19 cellular contexts compared by ENCODE assay signal in the genomic region with DNA sequence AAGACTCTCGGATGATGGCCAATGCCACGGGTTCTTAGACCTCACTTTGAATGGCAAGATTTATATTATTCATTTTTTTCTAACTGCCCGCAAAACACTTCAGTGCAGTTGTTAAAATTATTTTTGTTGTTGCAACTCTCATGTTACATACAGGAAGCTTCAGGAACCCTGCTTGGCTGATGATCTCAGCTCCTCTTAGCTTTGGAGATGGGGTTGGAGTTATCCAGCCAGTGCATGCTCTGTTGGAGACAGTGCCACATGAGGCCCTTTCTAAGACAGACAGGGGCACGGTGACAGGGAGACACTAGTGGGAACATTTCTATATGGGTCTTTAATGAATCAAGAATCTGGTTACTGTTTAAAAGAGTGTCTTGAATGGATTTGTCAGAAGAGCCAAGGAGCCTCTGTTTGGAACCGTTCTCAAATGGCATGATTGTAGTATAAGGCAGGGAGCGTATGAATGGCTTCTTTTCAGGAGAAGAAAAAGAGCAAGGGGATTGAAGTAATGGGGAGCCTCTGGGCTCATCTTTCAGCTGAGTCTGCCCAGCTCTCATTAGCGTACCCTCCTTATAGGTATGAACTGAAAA.
A peak's percentile ranks its signal among the peaks of the same experiment; 100 is the strongest.
DNase-seq lines count a peak whose midpoint lies in the region; ATAC-seq, FAIRE-seq and TF ChIP-seq lines count a peak whose summit lies in the region.
"Had no signal": no experiment of that assay in that cellular context is flagged by ENCODE, and none has a peak within 500 bp of the region (broad histone marks: within the 10 kb centered on the region; RNA-seq: fewer than 3 reads in every experiment).

No MANE protein-coding gene starts in this region.

- H3K4me3 Mint-ChIP-seq in H9 = no peak overlapping the region

- H4K91ac ChIP-seq in H9 (ENCODE audit: insufficient read length, low read depth, low read length) = no peak overlapping the region

- BruUV-seq in GM12878 (replicated peaks; lab: Mats Ljungman, UMichigan) = no TSS peak

- H4K5ac ChIP-seq in H9 (ENCODE audit: insufficient read length, low read depth, low read length) = no peak overlapping the region

- no peaks in the 10 kb centered on the region for H3K4me1 ChIP-seq in H9 (ENCODE audit: insufficient read depth, low read length)
- H3K4me1 ChIP-seq in GM12878 (ENCODE audit: control insufficient read depth, insufficient read depth, low read length) = peaks cover 62% of the 10 kb centered on the region
- no peaks in the 10 kb centered on the region for H3K4me1 ChIP-seq in ascending aorta
- H3K4me1 ChIP-seq in body of pancreas = peaks cover 5% of the 10 kb centered on the region
- H3K4me1 ChIP-seq: sigmoid colon had no signal

- H3K14ac ChIP-seq in H9 (ENCODE audit: insufficient read depth, low read length) = no peak overlapping the region

- no peak overlapping the region for H2BK120ac ChIP-seq in H9 (ENCODE audit: low read depth, low read length, poor library complexity, severe bottlenecking)

- no peak for ATAC-seq in GM12878
- no peak for ATAC-seq in HG03442 (IDR thresholded peaks at IDR 0.05; ENCODE audit: unreplicated experiment)
- ATAC-seq in body of pancreas = no peak
- ATAC-seq: left lung had no signal

- no peak overlapping the region for H2BK15ac ChIP-seq in H9 (ENCODE audit: low read depth, low read length)

- no peak overlapping the region for H3T11ph ChIP-seq in H9 (ENCODE audit: low read length)

- H3K36me3 ChIP-seq in GM12878 (ENCODE audit: control insufficient read depth in 2 of 2, insufficient read depth in 2 of 2, low read length in 1 of 2) (no peaks in the 10 kb centered on the region), ascending aorta (no peaks in the 10 kb centered on the region), body of pancreas (replicated peaks in 1 of 2; ENCODE audit: insufficient read depth in 1 of 2, low read depth in 2 of 2) (no peaks in the 10 kb centered on the region)
- H3K36me3 ChIP-seq: left lung, sigmoid colon had no signal

- no peak overlapping the region for H4K8ac ChIP-seq in H9 (replicated peaks; ENCODE audit: insufficient read length, low read depth, low read length)

- H3K79me2 ChIP-seq in H9 (ENCODE audit: insufficient read depth, low read length) (no peaks in the 10 kb centered on the region), GM12878 (ENCODE audit: control insufficient read depth, insufficient read depth, low read length) (peaks cover 16% of the 10 kb centered on the region)

- no peak overlapping the region for H3K23ac ChIP-seq in H9 (ENCODE audit: insufficient read length, low read depth, low read length)

- no peaks in the 10 kb centered on the region for H3K79me1 ChIP-seq in H9 (ENCODE audit: insufficient read depth, low read depth, low read length, poor library complexity, severe bottlenecking)

- TF ChIP-seq CTCF in H9 (conservative IDR thresholded peaks at IDR 0.05) (no peak), GM12878 (IDR thresholded peaks at IDR 0.05 in 2 of 3, conservative IDR thresholded peaks at IDR 0.05 in 1 of 3; ENCODE audit: control insufficient read depth in 2 of 3, extremely low read depth in 1 of 3, insufficient read depth in 1 of 3, low read depth in 3 of 3, low read length in 3 of 3) (no peak), ascending aorta (IDR thresholded peaks at IDR 0.05) (no peak), body of pancreas (IDR thresholded peaks at IDR 0.05) (no peak)

- TF ChIP-seq POLR2A in GM12878 (IDR thresholded peaks at IDR 0.05; ENCODE audit: low read depth, low read length) (no peak), body of pancreas (IDR thresholded peaks at IDR 0.05) (no peak)

- TF ChIP-seq EP300 in GM12878 (IDR thresholded peaks at IDR 0.05; ENCODE audit: borderline replicate concordance in 1 of 2, control insufficient read depth in 1 of 2, low read depth in 2 of 2, low read length in 2 of 2) = no peak

- CTCF ChIA-PET in GM12878 (lab: Yijun Ruan, JAX) = interaction anchor here (1.1 to 15.5 kb wide), 8 partner anchors 12 to 264 kb away, joined by 3 to 348 read pairs (median 8); no protein-coding TSS in a partner anchor

- no peak overlapping the region for H3K56ac ChIP-seq in H9 (ENCODE audit: insufficient read length, low read depth, low read length)

- no peak overlapping the region for H3K4me3 ChIP-seq in GM12878
- H3K4me3 ChIP-seq in ascending aorta = no peak overlapping the region
- H3K4me3 ChIP-seq in body of pancreas = no peak overlapping the region
- H3K4me3 ChIP-seq: left lung, sigmoid colon, SK-N-MC had no signal

- no CpG with 5 or more reads among the region's 7 CpGs for WGBS in H9 (ENCODE audit: extremely low coverage, insufficient read length, low lambda C conversion rate)
- WGBS in GM12878 (ENCODE audit: insufficient coverage, insufficient replicate concordance, low lambda C conversion rate, missing lambda C conversion rate) = 88% methylated on average over 7 of the region's 7 CpGs
- 88 to 89% methylated on average over 7 of the region's 7 CpGs for WGBS in body of pancreas, 2 donors

- peaks cover 4% of the 10 kb centered on the region for H3K23me2 ChIP-seq in H9 (ENCODE audit: insufficient read length, low read depth, low read length, poor library complexity, severe bottlenecking)

- no peak overlapping the region for H3K4ac ChIP-seq in H9 (ENCODE audit: low read depth, low read length)

- H4K20me1 ChIP-seq in H9 (ENCODE audit: control insufficient read depth, insufficient read depth, insufficient read length) (no peaks in the 10 kb centered on the region), GM12878 (ENCODE audit: control insufficient read depth, insufficient read depth) (no peaks in the 10 kb centered on the region)

- H3K27me3 ChIP-seq in H9 (ENCODE audit: insufficient read depth, low read length) (no peaks in the 10 kb centered on the region), GM12878 (replicated peaks in 1 of 2; ENCODE audit: control insufficient read depth in 2 of 2, insufficient read depth in 2 of 2, low read length in 1 of 2) (no peaks in the 10 kb centered on the region), ascending aorta (no peaks in the 10 kb centered on the region), body of pancreas (no peaks in the 10 kb centered on the region)
- H3K27me3 ChIP-seq: left lung, sigmoid colon had no signal

- H3K27ac ChIP-seq in H9 (ENCODE audit: insufficient read length, low read depth, low read length) = no peak overlapping the region
- H3K27ac ChIP-seq in GM12878 (ENCODE audit: control insufficient read depth, insufficient read depth) = peak overlapping the region; percentile 99
- no peak overlapping the region for H3K27ac ChIP-seq in ascending aorta
- no peak overlapping the region for H3K27ac ChIP-seq in body of pancreas
- H3K27ac ChIP-seq: left lung, sigmoid colon, SK-N-MC had no signal

- no peak overlapping the region for H2BK12ac ChIP-seq in H9 (ENCODE audit: insufficient read length, low read depth, low read length)

- intact Hi-C loops in GM12878 (cut with micrococcal nuclease; ENCODE audit: unreplicated experiment) = loop anchor here (5.0 to 10.0 kb wide), 4 partner anchors 118 to 575 kb away; a partner anchor contains a TSS
- intact Hi-C loops in ascending aorta (cut with DNase I) = no loop called here
- intact Hi-C loops in body of pancreas (cut with DNase I) = no loop called here

- no peak overlapping the region for H3K9ac ChIP-seq in H9 (ENCODE audit: extremely low read depth, insufficient read length, low read length)
- H3K9ac ChIP-seq in GM12878 (ENCODE audit: control insufficient read depth, insufficient read depth, low read length) = no peak overlapping the region

- no peak overlapping the region for H2BK5ac ChIP-seq in H9 (ENCODE audit: insufficient read length, low read length)

- peaks cover 9 to 26% (median 14%) of the 10 kb centered on the region in 3 experiments for H3K36me3 Mint-ChIP-seq in H9 (ENCODE audit: insufficient read depth in 1 of 3, low read depth in 3 of 3)

- H3K27ac Mint-ChIP-seq in H9 = no peak overlapping the region

- peak; percentile 36 for DNase-seq in activated CD8-positive, alpha-beta memory T cell treated with anti-CD3 and anti-CD28 coated beads, Interleukin-2, amount 50 U/mL, for 48 hours
- no peak for DNase-seq in activated CD8-positive, alpha-beta memory T cell treated with anti-CD3 and anti-CD28 coated beads, Interleukin-2, amount 50 U/mL, for 4 hours
- DNase-seq in H9 = peak; percentile 6
- no peak for DNase-seq in GM12878 (ENCODE audit: low read depth, low spot score)
- DNase-seq in pons (ENCODE audit: low spot score) = peak; percentile 67
- no peak for DNase-seq in ascending aorta (ENCODE audit: low spot score in 2 of 2)
- DNase-seq in body of pancreas = no peak
- DNase-seq: activated CD4-positive, alpha-beta T cell treated with anti-CD3 and anti-CD28 coated beads for 48 hours; anterior cingulate cortex; CD8-positive, alpha-beta memory T cell; cerebellar nuclear complex; effector memory CD4-positive, alpha-beta T cell; left lung; NCI-H748 treated with DMSO at 0.1 percent for 48 hours; occipital lobe; sigmoid colon; stimulated activated CD4-positive, alpha-beta T cell treated with anti-CD3 and anti-CD28 coated beads, Interleukin-2, amount 100 ng/mL, for 24 hours had no signal

- SMC1A ChIA-PET in GM12878 (lab: Charles Lee; ENCODE audit: uncharacterized antibody, unreplicated experiment) = interaction anchor here (0.7 to 8.5 kb wide), 12 partner anchors 14 to 570 kb away, joined by 3 to 428 read pairs (median 20); no protein-coding TSS in a partner anchor

- TF ChIP-seq RAD21 in GM12878 (IDR thresholded peaks at IDR 0.05; ENCODE audit: insufficient read depth, low read depth, low read length) = no peak

- peaks cover 7% of the 10 kb centered on the region for H3K9me3 ChIP-seq in H9 (ENCODE audit: control insufficient read depth, low read depth, low read length)
- H3K9me3 ChIP-seq in GM12878 (replicated peaks; ENCODE audit: control insufficient read depth, insufficient read depth, low read length) = peaks cover 32% of the 10 kb centered on the region
- H3K9me3 ChIP-seq in ascending aorta = no peaks in the 10 kb centered on the region
- no peaks in the 10 kb centered on the region for H3K9me3 ChIP-seq in body of pancreas
- H3K9me3 ChIP-seq: sigmoid colon had no signal

- H3K4me2 ChIP-seq in H9 (ENCODE audit: insufficient read depth, insufficient read length, low read length) (no peak overlapping the region), GM12878 (ENCODE audit: control insufficient read depth, insufficient read depth) (peak overlapping the region; percentile 26; the same call in 1 of the 2 replicates)

- no peak overlapping the region for H2BK20ac ChIP-seq in H9 (ENCODE audit: low read depth, low read length, poor library complexity, severe bottlenecking)

- H3K27me3 Mint-ChIP-seq in H9 (ENCODE audit: low read depth) = peaks cover 5% of the 10 kb centered on the region; the same call in 1 of the 2 replicates

- H3K18ac ChIP-seq in H9 (ENCODE audit: insufficient read length, low read depth, low read length) = no peak overlapping the region

- in situ Hi-C loops in GM12878 (cut with MboI) = loop anchor here (5.0 to 10.0 kb wide), 3 partner anchors 68 to 455 kb away; a partner anchor contains a TSS

- POLR2A ChIA-PET in GM12878 (lab: Charles Lee) = interaction anchor here (1.0 to 7.5 kb wide), 10 partner anchors 12 to 256 kb away, joined by 3 to 250 read pairs (median 18); no protein-coding TSS in a partner anchor

- peaks cover 27 to 30% of the 10 kb centered on the region in 2 experiments for H3K9me3 Mint-ChIP-seq in H9

- no peak overlapping the region for H2AK5ac ChIP-seq in H9 (ENCODE audit: insufficient read length, low read length)

- RAD21 ChIA-PET in GM12878 (lab: Charles Lee; ENCODE audit: unreplicated experiment) = interaction anchor here (1.0 to 7.4 kb wide), 10 partner anchors 10 to 454 kb away, joined by 3 to 367 read pairs (median 40); a partner anchor contains a TSS

- no peak for FAIRE-seq in GM12878 (lab: Jason Lieb, UNC)

- H3K4me1 Mint-ChIP-seq in H9 = peaks cover 2 to 5% of the 10 kb centered on the region in 2 experiments; a peak in 2 of 4 replicates

- H2AFZ ChIP-seq in H9 (ENCODE audit: low read length) = no peak overlapping the region
- H2AFZ ChIP-seq in GM12878 (ENCODE audit: control insufficient read depth, low read depth, low read length) = no peak overlapping the region

Comparison
In these comparisons a context has a peak if more than half of its experiments do, and no peak if none do; other contexts are left out.
1. DNase-seq: peak in activated CD8-positive, alpha-beta memory T cell treated with anti-CD3 and anti-CD28 coated beads, Interleukin-2, amount 50 U/mL, for 48 hours (single experiment), H9 (single experiment) and pons (single experiment); none in activated CD8-positive, alpha-beta memory T cell treated with anti-CD3 and anti-CD28 coated beads, Interleukin-2, amount 50 U/mL, for 4 hours (single experiment), GM12878 (single experiment), ascending aorta (0 of 2) and body of pancreas (0 of 4).